Comparison of ENCODE assay signal across 12 cellular contexts in genomic region chr7:103613655-103614642, GRCh38.
DNase-seq lines count a peak whose midpoint lies in the region; TF ChIP-seq lines count a peak whose summit lies in the region.
"Had no signal": no experiment of that assay in that cellular context is flagged by ENCODE, and none has a peak within 500 bp of the region (broad histone marks: within the 10 kb centered on the region; RNA-seq: fewer than 3 reads in every experiment).

No MANE protein-coding gene starts in this region.

- H3K36me3 ChIP-seq in SK-N-SH (replicated peaks in 1 of 2; ENCODE audit: control insufficient read depth in 1 of 2, insufficient read depth in 2 of 2, low read length in 1 of 2) = no peaks in the 10 kb centered on the region
- H3K36me3 ChIP-seq: esophagus muscularis mucosa had no signal

- no peak overlapping the region for H3K9ac ChIP-seq in SK-N-SH

- no peaks in the 10 kb centered on the region for H3K9me3 ChIP-seq in SK-N-SH
- H3K9me3 ChIP-seq: esophagus muscularis mucosa had no signal

- no peaks in the 10 kb centered on the region for H3K79me2 ChIP-seq in SK-N-SH (ENCODE audit: insufficient read depth)

- no peaks in the 10 kb centered on the region for H3K27me3 ChIP-seq in SK-N-SH (ENCODE audit: insufficient read depth)
- H3K27me3 ChIP-seq: esophagus muscularis mucosa had no signal

- POLR2A ChIA-PET in SK-N-SH (lab: Yijun Ruan, JAX) = no interaction called here

- H3K9me2 ChIP-seq in SK-N-SH = no peaks in the 10 kb centered on the region

- peak; percentile 46 for TF ChIP-seq CTCF in C4-2B (conservative IDR thresholded peaks at IDR 0.05)
- TF ChIP-seq CTCF in SK-N-SH (IDR thresholded peaks at IDR 0.05) = peak; percentile 59

- peak; percentile 52 for DNase-seq in HT-29 (ENCODE audit: low spot score)
- peak; percentile 33 for DNase-seq in SK-N-SH
- peak; percentile 20 for DNase-seq in iPS-NIHi7 (ENCODE audit: extremely low spot score)
- DNase-seq in AG08396 (ENCODE audit: low spot score) = no peak
- DNase-seq in midbrain (lab: John Stamatoyannopoulos, UW) = no peak
- DNase-seq in NCI-H187 (lab: John Stamatoyannopoulos, UW) = no peak
- no peak for DNase-seq in posterior vena cava (ENCODE audit: low spot score)
- DNase-seq: activated B cell treated with CpG ODN at 0.5 μM for 24 hours; natural killer cell; stimulated activated CD4-positive, alpha-beta T cell treated with anti-CD3 and anti-CD28 coated beads, Interleukin-4, amount 100 ng/mL, for 1 hour had no signal

- H3F3A ChIP-seq in SK-N-SH (replicated peaks; ENCODE audit: insufficient read depth) = no peaks in the 10 kb centered on the region

- TF ChIP-seq EP300 in SK-N-SH (IDR thresholded peaks at IDR 0.05; ENCODE audit: borderline replicate concordance in 1 of 2, low read depth in 1 of 2, low read length in 1 of 2) = no peak

- CTCF ChIA-PET in SK-N-SH (lab: Yijun Ruan, JAX) = interaction anchor here (0.6 to 2.8 kb wide), 16 partner anchors 8 to 548 kb away, joined by 3 to 16 read pairs (median 3); no protein-coding TSS in a partner anchor

- H3K4me2 ChIP-seq in SK-N-SH = no peak overlapping the region

- no peak overlapping the region for H2AFZ ChIP-seq in SK-N-SH (ENCODE audit: low read depth)

- peak; percentile 70 for TF ChIP-seq RAD21 in SK-N-SH (IDR thresholded peaks at IDR 0.05; ENCODE audit: low read length)

- WGBS in SK-N-SH (ENCODE audit: low lambda C conversion rate) = 36% methylated on average over 3 of the region's 3 CpGs

- H3K4me1 ChIP-seq in SK-N-SH (ENCODE audit: control insufficient read depth in 1 of 2, insufficient read depth in 2 of 2, low read depth in 1 of 2, low read length in 1 of 2) = peaks cover 0 to 2% of the 10 kb centered on the region in 2 experiments; a peak in 2 of 4 replicates
- H3K4me1 ChIP-seq: esophagus muscularis mucosa had no signal

- no peaks in the 10 kb centered on the region for H4K20me1 ChIP-seq in SK-N-SH (ENCODE audit: insufficient read depth)

- intact Hi-C loops in posterior vena cava (cut with DNase I) = no loop called here

- no peak overlapping the region for H3K4me3 ChIP-seq in SK-N-SH (ENCODE audit: low read depth in 2 of 2, low read length in 1 of 2)
- H3K4me3 ChIP-seq: esophagus muscularis mucosa had no signal

- H3K27ac ChIP-seq in C4-2B (no peak overlapping the region), SK-N-SH (ENCODE audit: low read depth in 2 of 2, low read length in 1 of 2) (peak overlapping the region in 1 of 2 experiments; percentile 16; a peak in 1 of 4 replicates)
- H3K27ac ChIP-seq: esophagus muscularis mucosa had no signal

TF ChIP-seq in SK-N-SH, 30 proteins besides CTCF, POLR2A, EP300 and RAD21:
- no peak for TF ChIP-seq RFX5 (IDR thresholded peaks at IDR 0.05; ENCODE audit: low read length)
- no peak for TF ChIP-seq MEF2A (IDR thresholded peaks at IDR 0.05; ENCODE audit: borderline replicate concordance, low read depth)
- TF ChIP-seq EZH2phosphoT487 (IDR thresholded peaks at IDR 0.05; ENCODE audit: borderline replicate concordance, low read depth) = no peak
- TF ChIP-seq SMC3 (IDR thresholded peaks at IDR 0.05; ENCODE audit: low read depth, low read length) = peak; percentile 52

Comparison
In these comparisons a context has a peak if more than half of its experiments do, and no peak if none do; other contexts are left out.
1. DNase-seq: peak in HT-29 (single experiment), SK-N-SH (single experiment) and iPS-NIHi7 (single experiment); none in AG08396 (single experiment), midbrain (single experiment), NCI-H187 (0 of 2) and posterior vena cava (single experiment).